Comparison of ENCODE assay signal across 22 cellular contexts in genomic region chr11:117750916-117751773, GRCh38. TPM values are rescaled to one million over a fixed set of nuclear protein-coding genes. Genes with fewer than 3 reads are reported as not detected.
DNase-seq lines count a peak whose midpoint lies in the region; ATAC-seq, FAIRE-seq and TF ChIP-seq lines count a peak whose summit lies in the region.
"Had no signal": no experiment of that assay in that cellular context is flagged by ENCODE, and none has a peak within 500 bp of the region (broad histone marks: within the 10 kb centered on the region; RNA-seq: fewer than 3 reads in every experiment).

No MANE protein-coding gene starts in this region.

- no peak for TF ChIP-seq CTCF in K562 (IDR thresholded peaks at IDR 0.05 in 2 of 3, conservative IDR thresholded peaks at IDR 0.05 in 1 of 3; ENCODE audit: insufficient read depth in 2 of 3, low read depth in 1 of 3, low read length in 3 of 3)
- TF ChIP-seq CTCF in transverse colon (IDR thresholded peaks at IDR 0.05): no peak

- TF ChIP-seq EP300 in K562 (IDR thresholded peaks at IDR 0.05; ENCODE audit: low read length) (no peak), transverse colon (IDR thresholded peaks at IDR 0.05; ENCODE audit: low read depth) (no peak)

- H2AFZ ChIP-seq in K562 (ENCODE audit: low read depth, low read length): no peak overlapping the region

- no peak overlapping the region for H3K4me2 ChIP-seq in K562 (ENCODE audit: insufficient read depth, low read length)
- H3K4me2 ChIP-seq: SK-N-SH had no signal

- no peak for ATAC-seq in K562
- no peak for ATAC-seq in HG03280 (IDR thresholded peaks at IDR 0.05; ENCODE audit: unreplicated experiment)
- ATAC-seq: CD8-positive, alpha-beta T cell; Panc1 had no signal

- no peak for TF ChIP-seq POLR2A in K562 (conservative IDR thresholded peaks at IDR 0.05)
- no peak for TF ChIP-seq POLR2A in transverse colon (IDR thresholded peaks at IDR 0.05)

- no TSS peak for BruUV-seq in K562 (replicated peaks; lab: Mats Ljungman, UMichigan)

- no peaks in the 10 kb centered on the region for H3K4me1 ChIP-seq in K562 (replicated peaks in 1 of 2; ENCODE audit: control insufficient read depth in 2 of 2, insufficient read depth in 2 of 2, low read length in 2 of 2)
- peaks cover 3 to 27% (median 26%) of the 10 kb centered on the region in 4 donors for H3K4me1 ChIP-seq in transverse colon

- intact Hi-C loops in K562 (cut with micrococcal nuclease) (no loop called here), transverse colon (cut with DNase I; ENCODE audit: low total_unique reads) (no loop called here)

- H3K79me2 ChIP-seq in K562 (ENCODE audit: control insufficient read depth, insufficient read depth, low read length): no peaks in the 10 kb centered on the region

- H3K27ac ChIP-seq in K562 (ENCODE audit: extremely low read depth, low read depth, low read length) (no peak overlapping the region), transverse colon (peak overlapping the region in 3 of 4 donors; percentile 77 to 85 (median 82))

- POLR2A ChIA-PET in K562 (lab: Yijun Ruan, JAX): interaction anchor here (1.1 kb wide), 1 partner anchor 30 kb away, joined by 3 read pairs; no protein-coding TSS in a partner anchor

- no peak for FAIRE-seq in K562 (lab: Jason Lieb, UNC)
- FAIRE-seq: GM18507, GM19239, H1 had no signal

- no peaks in the 10 kb centered on the region for H3K9me3 ChIP-seq in K562 (replicated peaks; ENCODE audit: control insufficient read depth, insufficient read depth, low read depth, low read length)
- H3K9me3 ChIP-seq in transverse colon: no peaks in the 10 kb centered on the region
- H3K9me3 ChIP-seq: MG63, SK-N-SH had no signal

- no peak for TF ChIP-seq RAD21 in K562 (CRISPR knock-in tag; conservative IDR thresholded peaks at IDR 0.05 in 1 of 2, IDR thresholded peaks at IDR 0.05 in 1 of 2)

- DNase-seq in K562 (ENCODE audit: extremely low read depth in 1 of 4, low spot score in 3 of 4) (no peak), cerebellum (ENCODE audit: low spot score) (peak; percentile 19), occipital lobe (lab: John Stamatoyannopoulos, UW) (peak; percentile 51), transverse colon (no peak), Kasumi-1 (lab: John Stamatoyannopoulos, UW) (no peak), DMS 273 treated with DMSO at 0.1 percent for 48 hours (lab: John Stamatoyannopoulos, UW) (no peak)
- DNase-seq: Calu3; CD8-positive, alpha-beta T cell; GDM1; MG63; NCI-H187; NCI-H226; NCI-H510A treated with DMSO at 0.1 percent for 48 hours; SIG-M5; SK-N-SH had no signal

- 2% methylated on average over 14 of the region's 14 CpGs for WGBS in K562 (ENCODE audit: insufficient coverage, low coverage, missing lambda C conversion rate)
- WGBS in transverse colon (ENCODE audit: low coverage in 1 of 2), 2 donors: 90 to 95% methylated on average over 4 to 14 of the region's 14 CpGs

- no peaks in the 10 kb centered on the region for H3K36me3 ChIP-seq in K562 (ENCODE audit: control insufficient read depth, insufficient read depth, low read length)
- H3K36me3 ChIP-seq in transverse colon: no peaks in the 10 kb centered on the region
- H3K36me3 ChIP-seq: MG63 had no signal

- CTCF ChIA-PET in K562 (lab: Yijun Ruan, JAX; ENCODE audit: low intra/inter-chr PET ratio): no interaction called here

- no peaks in the 10 kb centered on the region for H3K9me1 ChIP-seq in K562 (ENCODE audit: control insufficient read depth, insufficient read depth, low read length)

- no peak overlapping the region for H3K9ac ChIP-seq in K562 (ENCODE audit: insufficient read depth in 1 of 2, low read depth in 2 of 2, low read length in 2 of 2)
- H3K9ac ChIP-seq: SK-N-SH had no signal

- H3K27me3 ChIP-seq in K562 (ENCODE audit: control insufficient read depth in 2 of 2, insufficient read depth in 2 of 2, low read length in 2 of 2) (peaks cover 20 to 75% of the 10 kb centered on the region in 2 experiments; a peak in 3 of 5 replicates), transverse colon (no peaks in the 10 kb centered on the region)

- H4K20me1 ChIP-seq in K562 (replicated peaks; ENCODE audit: control insufficient read depth, insufficient read depth, low read length): no peaks in the 10 kb centered on the region; the same call in 1 of the 2 replicates

- no peak overlapping the region for H3K4me3 ChIP-seq in K562
- no peak overlapping the region for H3K4me3 ChIP-seq in transverse colon
- H3K4me3 ChIP-seq: MG63 had no signal

- in situ Hi-C loops in K562 (cut with MboI) (no loop called here), transverse colon (cut with MboI; ENCODE audit: low pct_ligation_motif_present in 1 of 4, low pct_unique_long_range_greater_than_20kb in 1 of 4, low sequenced_read_pairs in 3 of 4) (no loop called here)

TF ChIP-seq in K562, 482 proteins besides CTCF, POLR2A, EP300 and RAD21 (continues in another document):
- TF ChIP-seq ESRRB (CRISPR knock-in tag; IDR thresholded peaks at IDR 0.05; ENCODE audit: borderline replicate concordance) (no peak), PHF21A (IDR thresholded peaks at IDR 0.05; ENCODE audit: borderline replicate concordance, low read depth) (no peak), JUNB (CRISPR knock-in tag; conservative IDR thresholded peaks at IDR 0.05) (no peak)

RNA-seq across cellular contexts. Expression of gene DSCAML1, which starts 45.9 kb away (rescaled TPM):
- not detected in 2 replicates for total RNA-seq in K562 (2011; cell fraction: chromatin; rRNA removed; ENCODE audit: low replicate concordance)
- not detected in 2 replicates for total RNA-seq in K562 (2011; cell fraction: nucleolus; rRNA removed)
- total RNA-seq in K562 (2011; cell fraction: nucleoplasm; rRNA removed): not detected in 2 replicates
- not detected in 2 replicates for total RNA-seq in K562 (2014; rRNA removed)
- not detected in 2 replicates for total RNA-seq in K562 (2014; rRNA removed; fragmentation: Illumina TruSeq; extraction: Trizol)
- total RNA-seq in K562 (2015; rRNA removed; fragmentation: Illumina TruSeq; extraction: Trizol): not detected in 2 replicates
- not detected in 2 replicates for total RNA-seq in K562 (2021)
- not detected in 2 replicates for polyA plus RNA-seq in K562 (2011; rRNA removed)
- polyA plus RNA-seq in K562 (2011; cell fraction: cytosol; rRNA removed): not detected in 2 replicates
- polyA plus RNA-seq in K562 (2011; cell fraction: nucleus; rRNA removed): not detected in 2 replicates
- not detected in 2 replicates for polyA plus RNA-seq in K562 (2012)
- not detected in 2 replicates for polyA plus RNA-seq in K562 (2014; fragmentation: Illumina TruSeq; extraction: Trizol)
- polyA plus RNA-seq in K562 (2014; fragmentation: Nextera tagmentation; extraction: Ambion mirVana): not detected
- polyA plus RNA-seq in K562 (2014; rRNA removed): not detected in 2 replicates
- not detected in 2 replicates for polyA minus RNA-seq in K562 (2011; rRNA and poly(A)+ RNA removed)
- polyA minus RNA-seq in K562 (2011; cell fraction: cytosol; rRNA and poly(A)+ RNA removed): not detected in 2 replicates
- polyA minus RNA-seq in K562 (2011; cell fraction: nucleus; rRNA and poly(A)+ RNA removed): not detected in 2 replicates
- 18.8 TPM for total RNA-seq in cerebellum
- 7.6 TPM for total RNA-seq in occipital lobe
- 1 to 10 TPM; 2.9 to 5.8 (median 3.3) TPM for total RNA-seq in transverse colon
- total RNA-seq: Daoy, LHCN-M2 had no signal
- polyA plus RNA-seq: SK-N-SH had no signal

Comparison
In these comparisons a context has a peak if more than half of its experiments do, and no peak if none do; other contexts are left out.
1. DNase-seq: peak in cerebellum (single experiment) and occipital lobe (single experiment); none in K562 (0 of 4), transverse colon (single experiment), Kasumi-1 (0 of 2) and DMS 273 treated with DMSO at 0.1 percent for 48 hours (single experiment).